Comparison of ENCODE assay signal across 13 cellular contexts in genomic region chr3:194332858-194333211, GRCh38. TPM values are rescaled to one million over a fixed set of nuclear protein-coding genes. Genes with fewer than 3 reads are reported as not detected.
DNase-seq lines count a peak whose midpoint lies in the region; ATAC-seq, FAIRE-seq and TF ChIP-seq lines count a peak whose summit lies in the region.
"Had no signal": no experiment of that assay in that cellular context is flagged by ENCODE, and none has a peak within 500 bp of the region (broad histone marks: within the 10 kb centered on the region; RNA-seq: fewer than 3 reads in every experiment).

No MANE protein-coding gene starts in this region.

- H3K27me3 ChIP-seq in GM23248 (replicated peaks; ENCODE audit: insufficient read depth) (no peaks in the 10 kb centered on the region), right lobe of liver (no peaks in the 10 kb centered on the region), dorsolateral prefrontal cortex (peaks cover 0 to 13% (median 0%) of the 10 kb centered on the region in 45 donors), transverse colon (peaks cover 20% of the 10 kb centered on the region)
- H3K27me3 ChIP-seq: BE2C had no signal

- TF ChIP-seq EP300 in A549 (IDR thresholded peaks at IDR 0.05): no peak
- no peak for TF ChIP-seq EP300 in transverse colon (IDR thresholded peaks at IDR 0.05; ENCODE audit: low read depth)

- H3K9me3 ChIP-seq in A549 (no peaks in the 10 kb centered on the region), GM23248 (ENCODE audit: low read depth) (no peaks in the 10 kb centered on the region), right lobe of liver (no peaks in the 10 kb centered on the region), transverse colon (no peaks in the 10 kb centered on the region)
- H3K9me3 ChIP-seq: BE2C, tibial artery had no signal

- no peaks in the 10 kb centered on the region for H4K20me1 ChIP-seq in GM23248 (ENCODE audit: insufficient read depth)

- FAIRE-seq in A549 (lab: Jason Lieb, UNC): no peak

- POLR2A ChIA-PET in A549 (lab: Yijun Ruan, JAX): interaction anchor here (1.5 kb wide), 1 partner anchor 10 kb away, joined by 6 read pairs; no protein-coding TSS in a partner anchor

- H3K9ac ChIP-seq in GM23248: peak overlapping the region; percentile 78

- 0 out of 2 replicates have a peak, but pooled peaks cover 12% of the 10 kb centered on the region for H3F3A ChIP-seq in GM23248 (ENCODE audit: insufficient read depth)

- WGBS in A549 (ENCODE audit: missing lambda C conversion rate): 77% methylated on average over 7 of the region's 7 CpGs
- WGBS in GM23248 (ENCODE audit: low coverage in 1 of 2, low lambda C conversion rate in 2 of 2, missing lambda C conversion rate in 2 of 2), 2 experiments: 95% methylated on average over 7 of the region's 7 CpGs
- WGBS in right lobe of liver (ENCODE audit: insufficient coverage, low coverage, low lambda C conversion rate, missing lambda C conversion rate): 30% methylated on average over 7 of the region's 7 CpGs
- WGBS in transverse colon (ENCODE audit: low coverage in 1 of 2), 2 donors: 71 to 80% methylated on average over 4 to 7 of the region's 7 CpGs

- TF ChIP-seq CTCF in A549 (IDR thresholded peaks at IDR 0.05) (no peak), right lobe of liver (IDR thresholded peaks at IDR 0.05) (no peak), dorsolateral prefrontal cortex (IDR thresholded peaks at IDR 0.05 in 54 of 56, conservative IDR thresholded peaks at IDR 0.05 in 2 of 56; ENCODE audit: low read depth in 1 of 56, partially characterized antibody in 56 of 56) (no peak), transverse colon (IDR thresholded peaks at IDR 0.05) (no peak)

- intact Hi-C loops in right lobe of liver (cut with DNase I) (loop anchor here in 1 of 2 donors (10.0 kb wide), 1 partner anchor 262 kb away; no protein-coding TSS in a partner anchor), dorsolateral prefrontal cortex (cut with DNase I) (loop anchor here (2.0 to 10.0 kb wide), 4 partner anchors 72 to 929 kb away; no protein-coding TSS in a partner anchor), transverse colon (cut with DNase I; ENCODE audit: low total_unique reads) (no loop called here)

- H3K9me3 Mint-ChIP-seq in activated T-helper 17 cell treated with anti-CD3 and anti-CD28 coated beads, Interleukin-2, amount 50 U/mL, for 72 hours: no peaks in the 10 kb centered on the region

- H3K4me1 ChIP-seq in A549 (peaks cover 25% of the 10 kb centered on the region), GM23248 (ENCODE audit: insufficient read depth) (peaks cover 15% of the 10 kb centered on the region), right lobe of liver (peaks cover 0 to 34% (median 15%) of the 10 kb centered on the region in 4 donors), transverse colon (peaks cover 0 to 8% (median 6%) of the 10 kb centered on the region in 4 donors)
- H3K4me1 ChIP-seq: BE2C had no signal

- peak overlapping the region; percentile 52 for H3K4me3 Mint-ChIP-seq in activated T-helper 17 cell treated with anti-CD3 and anti-CD28 coated beads, Interleukin-2, amount 50 U/mL, for 72 hours

- CTCF ChIA-PET in A549 (lab: Yijun Ruan, JAX): interaction anchor here (0.9 to 5.6 kb wide), 15 partner anchors 9 to 554 kb away, joined by 3 to 74 read pairs (median 4); partner anchors contain the start of gene LSG1

- H3K36me3 ChIP-seq in GM23248 (ENCODE audit: low read depth): no peaks in the 10 kb centered on the region
- no peaks in the 10 kb centered on the region for H3K36me3 ChIP-seq in right lobe of liver
- no peaks in the 10 kb centered on the region for H3K36me3 ChIP-seq in transverse colon
- H3K36me3 ChIP-seq: BE2C, tibial artery had no signal

- H2AFZ ChIP-seq in GM23248: peak overlapping the region; percentile 72

- H3K4me3 ChIP-seq in A549: no peak overlapping the region; the same call in 1 of the 3 replicates
- H3K4me3 ChIP-seq in GM23248: peak overlapping the region; percentile 70; the same call in 1 of the 2 replicates
- H3K4me3 ChIP-seq in right lobe of liver: peak overlapping the region in 1 of 3 donors; percentile 16
- peak overlapping the region in 2 of 59 donors; percentile 56 to 64 for H3K4me3 ChIP-seq in dorsolateral prefrontal cortex
- H3K4me3 ChIP-seq in transverse colon: no peak overlapping the region

- H3K4me1 Mint-ChIP-seq in activated T-helper 17 cell treated with anti-CD3 and anti-CD28 coated beads, Interleukin-2, amount 50 U/mL, for 72 hours: no peaks in the 10 kb centered on the region

- H3K27ac Mint-ChIP-seq in activated T-helper 17 cell treated with anti-CD3 and anti-CD28 coated beads, Interleukin-2, amount 50 U/mL, for 72 hours: no peak overlapping the region

- no peak for TF ChIP-seq RAD21 in A549 (conservative IDR thresholded peaks at IDR 0.05 in 1 of 2, IDR thresholded peaks at IDR 0.05 in 1 of 2)

- DNase-seq in A549 (ENCODE audit: low read depth in 1 of 2, low spot score in 1 of 2): no peak
- DNase-seq in GM23248: no peak
- peak in 1 of 3 donors; percentile 64 for DNase-seq in right lobe of liver
- DNase-seq in dorsolateral prefrontal cortex: no peak
- DNase-seq in transverse colon: no peak
- DNase-seq: BE2C, NCI-H1048, NCI-H2227 treated with DMSO at 0.1 percent for 48 hours, tibial artery had no signal

- no peak for ATAC-seq in A549
- no peak for ATAC-seq in activated T-helper 17 cell treated with anti-CD3 and anti-CD28 coated beads, Interleukin-2, amount 50 U/mL, for 72 hours (replicated peaks)
- ATAC-seq in right lobe of liver: peak; percentile 23 to 62 (median 34)
- ATAC-seq in HG03469 (IDR thresholded peaks at IDR 0.05; ENCODE audit: unreplicated experiment): no peak
- ATAC-seq in HG02588 (IDR thresholded peaks at IDR 0.05; ENCODE audit: unreplicated experiment): no peak

- no peaks in the 10 kb centered on the region for H3K9me2 ChIP-seq in GM23248 (ENCODE audit: insufficient read depth)

- H3K79me2 ChIP-seq in GM23248 (ENCODE audit: insufficient read depth): no peaks in the 10 kb centered on the region

- peak overlapping the region; percentile 68 to 69 for H3K27ac ChIP-seq in A549
- H3K27ac ChIP-seq in GM23248: no peak overlapping the region; the same call in 1 of the 2 replicates
- H3K27ac ChIP-seq in right lobe of liver: peak overlapping the region in 2 of 3 donors; percentile 44 to 78
- H3K27ac ChIP-seq in dorsolateral prefrontal cortex: no peak overlapping the region
- no peak overlapping the region for H3K27ac ChIP-seq in transverse colon
- H3K27ac ChIP-seq: tibial artery had no signal

- H3K4me2 ChIP-seq in A549 (peak overlapping the region; percentile 82), GM23248 (ENCODE audit: unreplicated experiment) (peak overlapping the region; percentile 63)

- TF ChIP-seq POLR2A in A549 (IDR thresholded peaks at IDR 0.05; ENCODE audit: low read length) (no peak), right lobe of liver (IDR thresholded peaks at IDR 0.05) (no peak), transverse colon (IDR thresholded peaks at IDR 0.05) (no peak)

- peaks cover 18% of the 10 kb centered on the region for H3K27me3 Mint-ChIP-seq in activated T-helper 17 cell treated with anti-CD3 and anti-CD28 coated beads, Interleukin-2, amount 50 U/mL, for 72 hours

- no peaks in the 10 kb centered on the region for H3K36me3 Mint-ChIP-seq in activated T-helper 17 cell treated with anti-CD3 and anti-CD28 coated beads, Interleukin-2, amount 50 U/mL, for 72 hours (ENCODE audit: low read depth)

- in situ Hi-C loops in GM23248 (cut with MboI) (loop anchor here (10.0 kb wide), 1 partner anchor 72 kb away; no protein-coding TSS in a partner anchor), transverse colon (cut with MboI; ENCODE audit: low pct_ligation_motif_present in 1 of 4, low pct_unique_long_range_greater_than_20kb in 1 of 4, low sequenced_read_pairs in 3 of 4) (no loop called here)

TF ChIP-seq in A549, 52 proteins besides CTCF, POLR2A, EP300 and RAD21:
- TF ChIP-seq ESRRA (IDR thresholded peaks at IDR 0.05; ENCODE audit: borderline replicate concordance, low read length) (no peak), JUNB (IDR thresholded peaks at IDR 0.05) (no peak), NFE2L2 (conservative IDR thresholded peaks at IDR 0.05; ENCODE audit: low read length) (no peak), CBX8 (IDR thresholded peaks at IDR 0.05) (no peak), HOXB5 (CRISPR knock-in tag; IDR thresholded peaks at IDR 0.05) (no peak)

RNA-seq across cellular contexts. Expression of gene CPN2, which starts 18.3 kb away (rescaled TPM):
- polyA plus RNA-seq in A549 (2011; rRNA removed) (not detected in 2 replicates), A549 (2017; fragmentation: RNase III; extraction: RNeasy Plus Mini Kit Qiagen cat#74134 plus additional on column Dnase treatment) (not detected in 3 replicates), GM23248 (2016; fragmentation: Nextera tagmentation; extraction: Ambion mirVana) (not detected in 2 replicates)
- polyA plus RNA-seq in A549 (2012; cell fraction: cytosol; rRNA removed): 0.03 TPM in 1 of 2 replicates, not detected in the other
- polyA plus RNA-seq in A549 (2012; cell fraction: nucleus; rRNA removed): not detected in 2 replicates
- not detected in 2 replicates for polyA minus RNA-seq in A549 (2011; rRNA and poly(A)+ RNA removed)
- not detected in 2 replicates for total RNA-seq in GM23248 (2014; rRNA removed; shearing (Covaris generic))
- total RNA-seq in activated T-helper 17 cell treated with anti-CD3 and anti-CD28 coated beads, Interleukin-2, amount 50 U/mL, for 72 hours: not detected
- total RNA-seq in right lobe of liver (100 to 1,000 TPM; 173 to 307 (median 202) TPM), dorsolateral prefrontal cortex (not detected), transverse colon (under 1 TPM in 1 of 4 donors, not detected in 3; 0.14 TPM)
- total RNA-seq: Daoy had no signal

RNA-seq across cellular contexts. Expression of gene LRRC15, which starts 36.7 kb away (rescaled TPM):
- 0.05 TPM in 2 replicates for polyA plus RNA-seq in A549 (2011; rRNA removed)
- polyA plus RNA-seq in A549 (2012; cell fraction: cytosol; rRNA removed): 0.03 and 0.06 TPM in 2 replicates
- 0.05 and 0.10 TPM in 2 replicates for polyA plus RNA-seq in A549 (2012; cell fraction: nucleus; rRNA removed)
- polyA plus RNA-seq in A549 (2017; fragmentation: RNase III; extraction: RNeasy Plus Mini Kit Qiagen cat#74134 plus additional on column Dnase treatment): 0.08 to 0.14 TPM (median 0.13 TPM) in 3 replicates
- polyA minus RNA-seq in A549 (2011; rRNA and poly(A)+ RNA removed): not detected in 2 replicates
- total RNA-seq in GM23248 (2014; rRNA removed; shearing (Covaris generic)): 16.4 and 24.2 TPM in 2 replicates
- polyA plus RNA-seq in GM23248 (2016; fragmentation: Nextera tagmentation; extraction: Ambion mirVana): 20.9 and 21.2 TPM in 2 replicates
- not detected for total RNA-seq in activated T-helper 17 cell treated with anti-CD3 and anti-CD28 coated beads, Interleukin-2, amount 50 U/mL, for 72 hours
- under 1 TPM in 5 of 6 experiments, not detected in 1; 0.07 to 0.37 (median 0.09) TPM for total RNA-seq in right lobe of liver
- under 1 TPM in 7 of 120 experiments, not detected in 113; 0.06 to 0.18 (median 0.07) TPM for total RNA-seq in dorsolateral prefrontal cortex
- under 1 TPM in 2 of 4 donors, not detected in 2; 0.14 to 0.32 TPM for total RNA-seq in transverse colon

Comparison
In these comparisons a context has a peak if more than half of its experiments do, and no peak if none do; other contexts are left out.
1. ATAC-seq: peak in right lobe of liver (4 of 4); none in A549 (0 of 2), activated T-helper 17 cell treated with anti-CD3 and anti-CD28 coated beads, Interleukin-2, amount 50 U/mL, for 72 hours (single experiment), HG03469 (single experiment) and HG02588 (single experiment).
2. H3K27ac ChIP-seq: peak in A549 (2 of 2) and right lobe of liver (2 of 3); none in GM23248 (single experiment), dorsolateral prefrontal cortex (0 of 59) and transverse colon (0 of 4).
3. RNA of gene CPN2, which starts 18.3 kb away (total RNA-seq): 173 to 307 TPM in right lobe of liver; not detected in GM23248, not detected in activated T-helper 17 cell treated with anti-CD3 and anti-CD28 coated beads, Interleukin-2, amount 50 U/mL, for 72 hours, not detected in dorsolateral prefrontal cortex and 0.14 TPM in transverse colon; every median in the first group is over 100 times any median in the second.
4. RNA of gene LRRC15, which starts 36.7 kb away (total RNA-seq): 16.4 to 24.2 TPM in GM23248; 0.14 to 0.32 TPM in transverse colon, 0.07 to 0.37 TPM in right lobe of liver, not detected in activated T-helper 17 cell treated with anti-CD3 and anti-CD28 coated beads, Interleukin-2, amount 50 U/mL, for 72 hours and 0.06 to 0.18 TPM in dorsolateral prefrontal cortex; every median in the first group is over 10 times any median in the second.